ENCODE assay signal across 16 cellular contexts in the genomic region with DNA sequence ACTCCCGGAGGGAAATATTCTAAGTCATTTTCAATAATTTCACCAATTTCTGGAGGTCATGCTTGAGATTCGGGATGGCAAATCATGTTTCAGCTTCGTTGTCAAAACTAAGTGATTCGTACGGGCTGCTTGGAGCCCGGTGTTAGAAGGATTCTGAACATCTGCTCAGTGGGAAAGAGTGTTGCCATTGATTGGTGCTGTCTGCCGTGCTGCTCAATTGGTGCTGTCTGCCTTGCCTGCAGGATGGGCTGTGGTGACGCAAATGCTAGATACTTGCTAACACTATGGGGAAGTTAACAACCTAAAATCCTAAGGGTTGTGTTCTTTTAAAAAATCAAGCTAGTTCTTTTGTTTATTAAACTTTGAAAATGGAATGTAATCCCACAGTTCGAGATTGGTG. TPM values are rescaled to one million over a fixed set of nuclear protein-coding genes. Genes with fewer than 3 reads are reported as not detected.
DNase-seq lines count a peak whose midpoint lies in the region; ATAC-seq and TF ChIP-seq lines count a peak whose summit lies in the region.
"Had no signal": no experiment of that assay in that cellular context is flagged by ENCODE, and none has a peak within 500 bp of the region (broad histone marks: within the 10 kb centered on the region; RNA-seq: fewer than 3 reads in every experiment).

No MANE protein-coding gene starts in this region.

- H3K27me3 Mint-ChIP-seq in activated T-helper 17 cell treated with anti-CD3 and anti-CD28 coated beads, Interleukin-2, amount 50 U/mL, for 72 hours: peaks cover 40% of the 10 kb centered on the region

- peak; percentile 75 for ATAC-seq in PC-3
- ATAC-seq in activated T-helper 17 cell treated with anti-CD3 and anti-CD28 coated beads, Interleukin-2, amount 50 U/mL, for 72 hours (replicated peaks): no peak
- no peak for ATAC-seq in HG03095 (IDR thresholded peaks at IDR 0.05; ENCODE audit: unreplicated experiment)
- ATAC-seq: activated CD8-positive, alpha-beta memory T cell treated with anti-CD3 and anti-CD28 coated beads, Interleukin-2, amount 10 ng/mL, durations not matched to agents 7 days and 5 days; effector memory CD8-positive, alpha-beta T cell had no signal

- H3K79me2 ChIP-seq in PC-3 (ENCODE audit: low read length): no peaks in the 10 kb centered on the region

- no peaks in the 10 kb centered on the region for H3K9me3 Mint-ChIP-seq in activated T-helper 17 cell treated with anti-CD3 and anti-CD28 coated beads, Interleukin-2, amount 50 U/mL, for 72 hours

- no peak overlapping the region for H3K9ac ChIP-seq in PC-3 (ENCODE audit: low read length)

- BruUV-seq in PC-3 (replicated peaks; lab: Mats Ljungman, UMichigan): no TSS peak

- H4K20me1 ChIP-seq in PC-3 (ENCODE audit: low read length): no peaks in the 10 kb centered on the region

- H3K4me2 ChIP-seq in PC-3 (ENCODE audit: low read length): peak overlapping the region; percentile 30; the same call in 1 of the 2 replicates

- in situ Hi-C loops in brain microvascular endothelial cell (cut with HindIII; ENCODE audit: low pct_ligation_motif_present, low sequenced_read_pairs): no loop called here

- H3K27ac ChIP-seq in PC-3 (ENCODE audit: low read length): no peak overlapping the region
- no peak overlapping the region for H3K27ac ChIP-seq in brain microvascular endothelial cell
- H3K27ac ChIP-seq: vagina had no signal

- H3K27me3 ChIP-seq in PC-3 (ENCODE audit: low read length): peaks cover 4% of the 10 kb centered on the region; the same call in 1 of the 2 replicates
- H3K27me3 ChIP-seq in brain microvascular endothelial cell (replicated peaks): peaks cover 17% of the 10 kb centered on the region

- H3K4me3 ChIP-seq in PC-3 (ENCODE audit: low read length): no peak overlapping the region
- H3K4me3 ChIP-seq in brain microvascular endothelial cell (ENCODE audit: low read depth, low read length): no peak overlapping the region
- H3K4me3 ChIP-seq: vagina had no signal

- H3K9me3 ChIP-seq in PC-3 (ENCODE audit: low read length): no peaks in the 10 kb centered on the region
- H3K9me3 ChIP-seq: vagina had no signal

- no peak overlapping the region for H3K27ac Mint-ChIP-seq in activated T-helper 17 cell treated with anti-CD3 and anti-CD28 coated beads, Interleukin-2, amount 50 U/mL, for 72 hours
- H3K27ac Mint-ChIP-seq: activated CD8-positive, alpha-beta memory T cell treated with anti-CD3 and anti-CD28 coated beads, Interleukin-2, amount 10 ng/mL, durations not matched to agents 7 days and 5 days; effector memory CD8-positive, alpha-beta T cell had no signal

- no peak for TF ChIP-seq CTCF in PC-3 (conservative IDR thresholded peaks at IDR 0.05; ENCODE audit: low read depth, low read length)
- no peak for TF ChIP-seq CTCF in brain microvascular endothelial cell (IDR thresholded peaks at IDR 0.05; ENCODE audit: low read depth, low read length, missing control alignments)

- H3K4me1 Mint-ChIP-seq in activated T-helper 17 cell treated with anti-CD3 and anti-CD28 coated beads, Interleukin-2, amount 50 U/mL, for 72 hours: no peaks in the 10 kb centered on the region
- H3K4me1 Mint-ChIP-seq: activated CD8-positive, alpha-beta memory T cell treated with anti-CD3 and anti-CD28 coated beads, Interleukin-2, amount 10 ng/mL, durations not matched to agents 7 days and 5 days had no signal

- no peak overlapping the region for H3K4me3 Mint-ChIP-seq in activated T-helper 17 cell treated with anti-CD3 and anti-CD28 coated beads, Interleukin-2, amount 50 U/mL, for 72 hours
- H3K4me3 Mint-ChIP-seq: activated CD8-positive, alpha-beta memory T cell treated with anti-CD3 and anti-CD28 coated beads, Interleukin-2, amount 10 ng/mL, durations not matched to agents 7 days and 5 days; effector memory CD8-positive, alpha-beta T cell had no signal

- H3K36me3 Mint-ChIP-seq in activated T-helper 17 cell treated with anti-CD3 and anti-CD28 coated beads, Interleukin-2, amount 50 U/mL, for 72 hours (ENCODE audit: low read depth): no peaks in the 10 kb centered on the region

- POLR2A ChIA-PET in PC-3 (lab: Charles Lee; ENCODE audit: unreplicated experiment): interaction anchor here (0.8 kb wide), 1 partner anchor 36 kb away, joined by 5 read pairs; no protein-coding TSS in a partner anchor

- CTCF ChIA-PET in PC-3 (lab: Charles Lee): no interaction called here

- H2AFZ ChIP-seq in PC-3 (ENCODE audit: low read length): no peak overlapping the region

- peak; percentile 47 for DNase-seq in HT1080 (ENCODE audit: low read depth)
- peak; percentile 35 for DNase-seq in PC-3
- DNase-seq in brain microvascular endothelial cell: peak; percentile 13
- peak in 8 of 10 donors; percentile 41 to 91 (median 56) for DNase-seq in posterior cingulate gyrus
- DNase-seq in mucosa of gallbladder (ENCODE audit: low spot score): no peak
- DNase-seq: activated CD8-positive, alpha-beta memory T cell treated with anti-CD3 and anti-CD28 coated beads, Interleukin-2, amount 10 ng/mL, durations not matched to agents 7 days and 5 days; DMS153; effector memory CD8-positive, alpha-beta T cell; NCI-H226; small intestine; T-helper 1 cell had no signal

- no peaks in the 10 kb centered on the region for H3K9me2 ChIP-seq in PC-3 (replicated peaks; ENCODE audit: low read length)

- intact Hi-C loops in PC-3 (cut with micrococcal nuclease): no loop called here
- intact Hi-C loops in posterior cingulate gyrus (cut with DNase I): no loop called here

- H3K36me3 ChIP-seq in PC-3 (ENCODE audit: low read depth, low read length): no peaks in the 10 kb centered on the region
- no peaks in the 10 kb centered on the region for H3K36me3 ChIP-seq in brain microvascular endothelial cell (replicated peaks)
- H3K36me3 ChIP-seq: vagina had no signal

- no peaks in the 10 kb centered on the region for H3K4me1 ChIP-seq in PC-3 (ENCODE audit: insufficient read depth, low read length)
- H3K4me1 ChIP-seq: vagina had no signal

- no peaks in the 10 kb centered on the region for H3F3A ChIP-seq in PC-3 (ENCODE audit: low read length, unreplicated experiment)

RNA-seq across cellular contexts. Expression of a gene that starts 17.3 kb away (rescaled TPM):
- 0.45 and 1.4 TPM in 2 replicates for total RNA-seq in HT1080 (2014; rRNA removed; shearing (Covaris generic))
- 0.74 and 0.93 TPM in 2 replicates for polyA plus RNA-seq in HT1080 (2015; cell fraction: cytosol; rRNA removed)
- 3.0 and 4.7 TPM in 2 replicates for polyA plus RNA-seq in HT1080 (2015; cell fraction: nucleus; rRNA removed)
- total RNA-seq in PC-3 (2014; rRNA removed) (0.15 and 0.23 TPM in 2 replicates), mucosa of gallbladder (0.12 TPM)
- total RNA-seq in activated T-helper 17 cell treated with anti-CD3 and anti-CD28 coated beads, Interleukin-2, amount 50 U/mL, for 72 hours: under 1 TPM in 1 of 2 donors, not detected in 1; 0.05 TPM
- total RNA-seq: activated CD8-positive, alpha-beta memory T cell treated with anti-CD3 and anti-CD28 coated beads, Interleukin-2, amount 10 ng/mL, durations not matched to agents 7 days and 5 days; vagina had no signal

RNA-seq across cellular contexts. Expression of a gene that starts 36.4 kb away (rescaled TPM):
- total RNA-seq in HT1080 (2014; rRNA removed; shearing (Covaris generic)): not detected in 2 replicates
- polyA plus RNA-seq in HT1080 (2015; cell fraction: cytosol; rRNA removed): 0.20 and 0.38 TPM in 2 replicates
- 0.29 and 0.32 TPM in 2 replicates for polyA plus RNA-seq in HT1080 (2015; cell fraction: nucleus; rRNA removed)
- total RNA-seq in PC-3 (2014; rRNA removed) (not detected in 2 replicates), mucosa of gallbladder (not detected)
- total RNA-seq in activated T-helper 17 cell treated with anti-CD3 and anti-CD28 coated beads, Interleukin-2, amount 50 U/mL, for 72 hours: not detected
- total RNA-seq: activated CD8-positive, alpha-beta memory T cell treated with anti-CD3 and anti-CD28 coated beads, Interleukin-2, amount 10 ng/mL, durations not matched to agents 7 days and 5 days; HT-29; vagina had no signal
- polyA plus RNA-seq: adipose tissue had no signal

RNA-seq across cellular contexts. Expression of a gene that starts 46.0 kb away (rescaled TPM):
- total RNA-seq in HT1080 (2014; rRNA removed; shearing (Covaris generic)): 0.23 TPM in 1 of 2 replicates, not detected in the other
- polyA plus RNA-seq in HT1080 (2015; cell fraction: cytosol; rRNA removed): 0.36 and 0.87 TPM in 2 replicates
- polyA plus RNA-seq in HT1080 (2015; cell fraction: nucleus; rRNA removed): 0.41 and 1.1 TPM in 2 replicates
- total RNA-seq in PC-3 (2014; rRNA removed) (1.8 TPM in 1 of 2 replicates, not detected in the other), mucosa of gallbladder (not detected)
- total RNA-seq in activated T-helper 17 cell treated with anti-CD3 and anti-CD28 coated beads, Interleukin-2, amount 50 U/mL, for 72 hours: not detected
- total RNA-seq: activated CD8-positive, alpha-beta memory T cell treated with anti-CD3 and anti-CD28 coated beads, Interleukin-2, amount 10 ng/mL, durations not matched to agents 7 days and 5 days; vagina had no signal
- polyA plus RNA-seq: adipose tissue had no signal
